In the genomic region with DNA sequence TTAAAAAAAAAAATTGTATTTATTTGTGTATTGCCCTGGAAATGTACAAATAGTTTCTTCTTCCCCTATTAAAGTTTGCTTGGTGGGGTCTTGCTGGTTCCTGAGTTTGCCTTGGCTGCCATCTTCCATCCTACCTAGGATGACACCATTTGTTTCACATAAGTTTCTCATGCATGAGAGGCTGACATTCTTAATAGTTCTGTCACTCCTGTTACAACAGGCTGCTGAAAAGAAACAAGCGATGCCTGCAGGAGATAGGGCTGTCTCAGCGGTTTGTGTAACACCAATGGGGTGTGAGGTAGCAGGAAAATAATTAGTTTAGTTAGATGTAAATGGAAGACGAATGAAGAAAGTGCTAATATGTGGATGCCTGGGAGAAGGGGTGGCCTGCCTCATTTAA, we compare ENCODE assay signal across 34 cellular contexts.
"Had no signal": no experiment of that assay in that cellular context is flagged by ENCODE, and none has a peak within 500 bp of the region (broad histone marks: within the 10 kb centered on the region; RNA-seq: fewer than 3 reads in every experiment).

No MANE protein-coding gene starts in this region.

- H3K27me3 ChIP-seq: MG63 had no signal

- H3K27ac ChIP-seq: KMS-11 had no signal

- H3K4me3 ChIP-seq: MG63 had no signal

- H3K36me3 ChIP-seq: MG63 had no signal

- DNase-seq: Karpas-422, Kasumi-1, MG63, MM.1S, MV-4-11, NCI-H1048, NCI-H1092, NCI-H1092 treated with DMSO at 0.1 percent for 48 hours, NCI-H1105, NCI-H1105 treated with DMSO at 0.1 percent for 48 hours, NCI-H1417, NCI-H1417 treated with DMSO at 0.1 percent for 48 hours, NCI-H1436, NCI-H1436 treated with DMSO at 0.1 percent for 48 hours, NCI-H146, NCI-H1694, NCI-H1694 treated with DMSO at 0.1 percent for 48 hours, NCI-H187, NCI-H187 treated with DMSO at 0.1 percent for 48 hours, NCI-H1930, NCI-H2029, NCI-H2029 treated with DMSO at 0.1 percent for 48 hours, NCI-H2081, NCI-H2081 treated with DMSO at 0.1 percent for 48 hours, NCI-H2107, NCI-H2171, NCI-H2171 treated with DMSO at 0.1 percent for 48 hours, NCI-H2227 treated with DMSO at 0.1 percent for 48 hours, NCI-H226, NCI-H345, NCI-H446, NCI-H510A, NCI-H510A treated with DMSO at 0.1 percent for 48 hours had no signal

- H3K9ac ChIP-seq: KMS-11 had no signal

- H3K4me2 ChIP-seq: KMS-11 had no signal

- H3K9me3 ChIP-seq: MG63 had no signal
